ENCODE assay signal across 8 cellular contexts in genomic region chr2:134917958-134918517, GRCh38. TPM values are rescaled to one million over a fixed set of nuclear protein-coding genes. Genes with fewer than 3 reads are reported as not detected.
DNase-seq lines count a peak whose midpoint lies in the region; ATAC-seq lines count a peak whose summit lies in the region.

No MANE protein-coding gene starts in this region.

- ATAC-seq in GM21515 (IDR thresholded peaks at IDR 0.05; ENCODE audit: unreplicated experiment) (peak; percentile 78), left cardiac atrium (peak; percentile 81 to 87)

- no peaks in the 10 kb centered on the region for H3K9me3 ChIP-seq in HUES6 (ENCODE audit: control insufficient read depth, insufficient read depth, low read depth, low read length)

- H3K4me3 ChIP-seq in HUES6 (ENCODE audit: low read depth, low read length) = peak overlapping the region; percentile 75
- H3K4me3 ChIP-seq in skeletal muscle cell (ENCODE audit: low read depth, low read length) = peak overlapping the region; percentile 97

- H3K27ac ChIP-seq in HUES6 (ENCODE audit: low read depth, low read length) = peak overlapping the region; percentile 85

- H3K4me1 ChIP-seq in HUES6 (ENCODE audit: control insufficient read depth, insufficient read depth, low read length) = peaks cover 5% of the 10 kb centered on the region; the same call in 1 of the 2 replicates

- peak; percentile 94 for DNase-seq in DMS114 treated with DMSO at 0.1 percent for 48 hours (lab: John Stamatoyannopoulos, UW; ENCODE audit: unreplicated experiment)
- DNase-seq in RPMI8226 = peak; percentile 91
- DNase-seq in activated naive CD4-positive, alpha-beta T cell treated with anti-CD3 and anti-CD28 coated beads for 36 hours = peak; percentile 94
- no peak for DNase-seq in left cardiac atrium
- DNase-seq in skeletal muscle cell (ENCODE audit: low read depth) = no peak
- DNase-seq in ecto neural progenitor cell (ENCODE audit: low spot score) = no peak

- H3K27me3 Mint-ChIP-seq in activated naive CD4-positive, alpha-beta T cell treated with anti-CD3 and anti-CD28 coated beads for 36 hours (ENCODE audit: low read depth) = no peaks in the 10 kb centered on the region

- H3K36me3 Mint-ChIP-seq in activated naive CD4-positive, alpha-beta T cell treated with anti-CD3 and anti-CD28 coated beads for 36 hours (ENCODE audit: low read depth) = peaks cover 12% of the 10 kb centered on the region

- H3K4me1 Mint-ChIP-seq in activated naive CD4-positive, alpha-beta T cell treated with anti-CD3 and anti-CD28 coated beads for 36 hours (ENCODE audit: low read depth) = peaks cover 20% of the 10 kb centered on the region

- H3K27ac Mint-ChIP-seq in activated naive CD4-positive, alpha-beta T cell treated with anti-CD3 and anti-CD28 coated beads for 36 hours = peak overlapping the region; percentile 98

- H3K36me3 ChIP-seq in HUES6 (ENCODE audit: control insufficient read depth, insufficient read depth, low read length) = peaks cover 3% of the 10 kb centered on the region; the same call in 1 of the 2 replicates

- H3K9me3 Mint-ChIP-seq in activated naive CD4-positive, alpha-beta T cell treated with anti-CD3 and anti-CD28 coated beads for 36 hours = no peaks in the 10 kb centered on the region

- CTCF ChIA-PET in activated naive CD4-positive, alpha-beta T cell treated with anti-CD3 and anti-CD28 coated beads for 36 hours (lab: Charles Lee) = interaction anchor here (0.8 to 0.9 kb wide), 3 partner anchors 11 to 467 kb away, joined by 3 to 4 read pairs (median 3); no protein-coding TSS in a partner anchor

- intact Hi-C loops in activated naive CD4-positive, alpha-beta T cell treated with anti-CD3 and anti-CD28 coated beads for 36 hours (cut with micrococcal nuclease) = loop anchor here (1.0 to 5.0 kb wide), 13 partner anchors 55 to 1464 kb away; partner anchors contain the start of genes MCM6, RAB3GAP1 and UBXN4
- intact Hi-C loops in left cardiac atrium (cut with DNase I) = loop anchor here in 1 of 2 donors (10.0 kb wide), 1 partner anchor 1033 kb away; no protein-coding TSS in a partner anchor

- H3K9ac ChIP-seq in HUES6 (ENCODE audit: low read length) = peak overlapping the region; percentile 65

- peak overlapping the region; percentile 95 for H3K4me3 Mint-ChIP-seq in activated naive CD4-positive, alpha-beta T cell treated with anti-CD3 and anti-CD28 coated beads for 36 hours

- no peaks in the 10 kb centered on the region for H3K27me3 ChIP-seq in HUES6 (ENCODE audit: control insufficient read depth, insufficient read depth, low read length)

RNA-seq across cellular contexts. Expression of gene CCNT2, which starts 0.6 kb away (rescaled TPM):
- 10 to 100 TPM; 31.9 to 33.2 TPM for total RNA-seq in activated naive CD4-positive, alpha-beta T cell treated with anti-CD3 and anti-CD28 coated beads for 36 hours
- total RNA-seq in left cardiac atrium = 10 to 100 TPM; 20.3 to 24.2 TPM

Comparison
In these comparisons a context has a peak if more than half of its experiments do, and no peak if none do; other contexts are left out.
1. DNase-seq: peak in DMS114 treated with DMSO at 0.1 percent for 48 hours (single experiment), RPMI8226 (single experiment) and activated naive CD4-positive, alpha-beta T cell treated with anti-CD3 and anti-CD28 coated beads for 36 hours (single experiment); none in left cardiac atrium (single experiment), skeletal muscle cell (single experiment) and ecto neural progenitor cell (single experiment).